ENCODE assay signal across 18 cellular contexts in the genomic region with DNA sequence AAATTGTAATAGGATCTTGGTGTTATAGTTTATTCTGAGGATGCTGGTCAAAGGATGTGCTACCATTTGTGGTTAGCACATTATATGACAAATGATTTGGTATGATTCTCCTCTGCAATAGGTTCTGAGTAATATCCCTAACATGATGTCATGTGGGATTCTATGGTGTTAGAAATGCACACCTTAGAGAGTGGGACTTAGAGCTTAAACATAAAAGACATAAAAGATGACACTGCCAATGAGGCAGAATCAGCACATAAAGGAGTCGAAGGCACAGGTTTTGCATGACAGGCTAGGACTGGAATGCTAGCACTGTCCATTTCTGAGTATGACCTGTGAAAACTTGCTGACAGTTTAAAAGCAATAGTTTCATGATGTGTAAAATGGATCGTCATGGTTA.
DNase-seq lines count a peak whose midpoint lies in the region; ATAC-seq and TF ChIP-seq lines count a peak whose summit lies in the region.
"Had no signal": no experiment of that assay in that cellular context is flagged by ENCODE, and none has a peak within 500 bp of the region (broad histone marks: within the 10 kb centered on the region; RNA-seq: fewer than 3 reads in every experiment).

No MANE protein-coding gene starts in this region.

- H3K27ac Mint-ChIP-seq in MCF 10A (ENCODE audit: low read depth, unreplicated experiment): no peak overlapping the region
- no peak overlapping the region for H3K27ac Mint-ChIP-seq in stimulated activated effector memory CD8-positive, alpha-beta T cell treated with anti-CD3 and anti-CD28 coated beads, Interleukin-12 subunit alpha, Interleukin-12 subunit beta, amount 100 ng/mL, for 72 hours

- H3K9me3 ChIP-seq in mammary epithelial cell (replicated peaks; ENCODE audit: insufficient read depth, low read length): no peaks in the 10 kb centered on the region

- H3K36me3 ChIP-seq in mammary epithelial cell (ENCODE audit: insufficient read depth, low read length): no peaks in the 10 kb centered on the region

- no peaks in the 10 kb centered on the region for H3K27me3 Mint-ChIP-seq in MCF 10A (ENCODE audit: insufficient read depth, unreplicated experiment)

- no peaks in the 10 kb centered on the region for H3K4me1 Mint-ChIP-seq in MCF 10A (ENCODE audit: insufficient read depth, unreplicated experiment)
- peaks cover 25% of the 10 kb centered on the region for H3K4me1 Mint-ChIP-seq in stimulated activated effector memory CD8-positive, alpha-beta T cell treated with anti-CD3 and anti-CD28 coated beads, Interleukin-12 subunit alpha, Interleukin-12 subunit beta, amount 100 ng/mL, for 72 hours

- no peak for TF ChIP-seq CTCF in mammary epithelial cell (conservative IDR thresholded peaks at IDR 0.05 in 1 of 2, IDR thresholded peaks at IDR 0.05 in 1 of 2; ENCODE audit: extremely low read depth in 1 of 2, insufficient read depth in 1 of 2, low read depth in 1 of 2, low read length in 2 of 2)
- TF ChIP-seq CTCF in MCF 10A (IDR thresholded peaks at IDR 0.05; ENCODE audit: unreplicated experiment): no peak

- CTCF ChIA-PET in mammary epithelial cell (lab: Charles Lee; ENCODE audit: low non-redundant PET): interaction anchor here (0.6 to 0.8 kb wide), 2 partner anchors 8 to 69 kb away, joined by 3 to 4 read pairs; no protein-coding TSS in a partner anchor
- CTCF ChIA-PET in MCF 10A (lab: Yijun Ruan, JAX): no interaction called here

- 36% methylated on average over 2 of the region's 2 CpGs for WGBS in mammary epithelial cell (ENCODE audit: low coverage, missing lambda C conversion rate)

- no peak overlapping the region for H2AFZ ChIP-seq in mammary epithelial cell (ENCODE audit: low read depth, low read length)

- no peaks in the 10 kb centered on the region for H3K36me3 Mint-ChIP-seq in MCF 10A (ENCODE audit: insufficient read depth, unreplicated experiment)
- H3K36me3 Mint-ChIP-seq in stimulated activated effector memory CD8-positive, alpha-beta T cell treated with anti-CD3 and anti-CD28 coated beads, Interleukin-12 subunit alpha, Interleukin-12 subunit beta, amount 100 ng/mL, for 72 hours: peaks cover 12% of the 10 kb centered on the region

- intact Hi-C loops in mammary epithelial cell (cut with micrococcal nuclease): loop anchor here (5.0 to 10.0 kb wide), 3 partner anchors 164 to 669 kb away; a partner anchor contains a TSS
- intact Hi-C loops in MCF 10A (cut with micrococcal nuclease): loop anchor here (5.0 to 10.0 kb wide), 4 partner anchors 46 to 1114 kb away; a partner anchor contains a TSS

- in situ Hi-C loops in mammary epithelial cell (cut with MboI; ENCODE audit: low sequenced_read_pairs in 2 of 2): loop anchor here in 1 of 2 donors (25.0 kb wide), 1 partner anchor 674 kb away; no protein-coding TSS in a partner anchor

- POLR2A ChIA-PET in MCF 10A (lab: Yijun Ruan, JAX): no interaction called here

- no peaks in the 10 kb centered on the region for H3K27me3 ChIP-seq in mammary epithelial cell (ENCODE audit: insufficient read depth, low read length)

- H3K4me3 Mint-ChIP-seq in MCF 10A (ENCODE audit: unreplicated experiment): no peak overlapping the region
- H3K4me3 Mint-ChIP-seq in stimulated activated effector memory CD8-positive, alpha-beta T cell treated with anti-CD3 and anti-CD28 coated beads, Interleukin-12 subunit alpha, Interleukin-12 subunit beta, amount 100 ng/mL, for 72 hours: no peak overlapping the region

- H3K27ac ChIP-seq in mammary epithelial cell (ENCODE audit: insufficient read depth, low read depth, low read length) (no peak overlapping the region), epithelial cell of prostate (peak overlapping the region; percentile 24)

- H3K9me3 Mint-ChIP-seq in MCF 10A (ENCODE audit: unreplicated experiment): no peaks in the 10 kb centered on the region
- no peaks in the 10 kb centered on the region for H3K9me3 Mint-ChIP-seq in stimulated activated effector memory CD8-positive, alpha-beta T cell treated with anti-CD3 and anti-CD28 coated beads, Interleukin-12 subunit alpha, Interleukin-12 subunit beta, amount 100 ng/mL, for 72 hours

- no peaks in the 10 kb centered on the region for H3K79me2 ChIP-seq in mammary epithelial cell (ENCODE audit: insufficient read depth, low read length)

- no peaks in the 10 kb centered on the region for H4K20me1 ChIP-seq in mammary epithelial cell (ENCODE audit: insufficient read depth, low read length)

- H3K4me2 ChIP-seq in mammary epithelial cell (ENCODE audit: insufficient read depth, low read depth, low read length): no peak overlapping the region

- dilution Hi-C loops in mammary epithelial cell (cut with HindIII; ENCODE audit: low sequenced_read_pairs): no loop called here

- H3K4me3 ChIP-seq in mammary epithelial cell (replicated peaks in 1 of 3; ENCODE audit: insufficient read depth in 1 of 3, low read depth in 2 of 3, low read length in 3 of 3): no peak overlapping the region

- no peak overlapping the region for H3K9ac ChIP-seq in mammary epithelial cell (ENCODE audit: insufficient read depth, low read length)

- DNase-seq in mammary epithelial cell (peak; percentile 44), MCF 10A (ENCODE audit: unreplicated experiment) (no peak), RKO (ENCODE audit: low spot score) (peak; percentile 16), epithelial cell of prostate (ENCODE audit: low read depth, low spot score) (peak; percentile 31)
- no peak for DNase-seq in stimulated activated effector memory CD8-positive, alpha-beta T cell treated with anti-CD3 and anti-CD28 coated beads, Interleukin-12 subunit alpha, Interleukin-12 subunit beta, amount 100 ng/mL, for 72 hours (ENCODE audit: low spot score in 2 of 2)
- DNase-seq: ACHN, C1 segment of cervical spinal cord, DMS79, Kasumi-1, NCI-H1105 treated with DMSO at 0.1 percent for 48 hours, NCI-H1694, NCI-H2081 treated with DMSO at 0.1 percent for 48 hours, NCI-H510A treated with DMSO at 0.1 percent for 48 hours, NCI-H774, RPMI8226 had no signal

- H3K4me1 ChIP-seq in mammary epithelial cell (ENCODE audit: insufficient read depth, low read length): peaks cover 3% of the 10 kb centered on the region

- BruUV-seq in mammary epithelial cell (replicated peaks; lab: Mats Ljungman, UMichigan): no TSS peak
- BruUV-seq in MCF 10A (replicated peaks; lab: Mats Ljungman, UMichigan): no TSS peak

- peak; percentile 95 for ATAC-seq in stimulated activated effector memory CD8-positive, alpha-beta T cell treated with anti-CD3 and anti-CD28 coated beads, Interleukin-12 subunit alpha, Interleukin-12 subunit beta, amount 100 ng/mL, for 72 hours
- ATAC-seq in GM21786 (IDR thresholded peaks at IDR 0.05; ENCODE audit: unreplicated experiment): no peak
- ATAC-seq in GM19452 (IDR thresholded peaks at IDR 0.05; ENCODE audit: unreplicated experiment): no peak
- ATAC-seq: HCT116 had no signal

Comparison
In these comparisons a context has a peak if more than half of its experiments do, and no peak if none do; other contexts are left out.
1. DNase-seq: peak in mammary epithelial cell (single experiment), RKO (single experiment) and epithelial cell of prostate (single experiment); none in MCF 10A (single experiment) and stimulated activated effector memory CD8-positive, alpha-beta T cell treated with anti-CD3 and anti-CD28 coated beads, Interleukin-12 subunit alpha, Interleukin-12 subunit beta, amount 100 ng/mL, for 72 hours (0 of 2).